ENCODE assay signal across 11 cellular contexts in genomic region chr9:25678846-25679360, GRCh38. TPM values are rescaled to one million over a fixed set of nuclear protein-coding genes. Genes with fewer than 3 reads are reported as not detected.
A peak's percentile ranks its signal among the peaks of the same experiment; 100 is the strongest.
DNase-seq lines count a peak whose midpoint lies in the region; ATAC-seq, FAIRE-seq and TF ChIP-seq lines count a peak whose summit lies in the region.
"Had no signal": no experiment of that assay in that cellular context is flagged by ENCODE, and none has a peak within 500 bp of the region (broad histone marks: within the 10 kb centered on the region; RNA-seq: fewer than 3 reads in every experiment).

No MANE protein-coding gene starts in this region.

- CTCF ChIA-PET in A549 (lab: Yijun Ruan, JAX) (interaction anchor here (0.9 kb wide), 1 partner anchor 37 kb away, joined by 3 read pairs; no protein-coding TSS in a partner anchor), PC-3 (lab: Charles Lee) (no interaction called here)

- H4K20me1 ChIP-seq in PC-3 (ENCODE audit: low read length) = no peaks in the 10 kb centered on the region

- H3K9me2 ChIP-seq in PC-3 (replicated peaks; ENCODE audit: low read length) = no peaks in the 10 kb centered on the region

- TF ChIP-seq RAD21 in A549 (conservative IDR thresholded peaks at IDR 0.05 in 1 of 2, IDR thresholded peaks at IDR 0.05 in 1 of 2) = no peak

- peak overlapping the region; percentile 94 for H2AFZ ChIP-seq in PC-3 (ENCODE audit: low read length)

- no peaks in the 10 kb centered on the region for H3K27me3 ChIP-seq in PC-3 (ENCODE audit: low read length)
- H3K27me3 ChIP-seq in ovary = no peaks in the 10 kb centered on the region

- H3K27me3 Mint-ChIP-seq in chondrocyte (ENCODE audit: low read depth) = no peaks in the 10 kb centered on the region
- H3K27me3 Mint-ChIP-seq: CD4-positive, CD25-positive, alpha-beta regulatory T cell had no signal

- peaks cover 4% of the 10 kb centered on the region for H3K4me1 Mint-ChIP-seq in chondrocyte (ENCODE audit: low read depth)
- H3K4me1 Mint-ChIP-seq: CD4-positive, CD25-positive, alpha-beta regulatory T cell had no signal

- WGBS in A549 (ENCODE audit: missing lambda C conversion rate) = 63% methylated on average over 4 of the region's 4 CpGs
- WGBS in ovary, 3 donors = 64 to 68% (median 67%) methylated on average over 4 of the region's 4 CpGs

- POLR2A ChIA-PET in A549 (lab: Yijun Ruan, JAX) (interaction anchor here (1.9 kb wide), 1 partner anchor 37 kb away, joined by 7 read pairs; no protein-coding TSS in a partner anchor), PC-3 (lab: Charles Lee; ENCODE audit: unreplicated experiment) (interaction anchor here (0.5 kb wide), 1 partner anchor 1199 kb away, joined by 4 read pairs; no protein-coding TSS in a partner anchor)

- no peak for ATAC-seq in A549
- no peak for ATAC-seq in PC-3
- ATAC-seq in HG03521 (IDR thresholded peaks at IDR 0.05; ENCODE audit: unreplicated experiment) = no peak

- TF ChIP-seq CTCF in A549 (IDR thresholded peaks at IDR 0.05) (no peak), PC-3 (conservative IDR thresholded peaks at IDR 0.05; ENCODE audit: low read depth, low read length) (no peak), epithelial cell of proximal tubule (conservative IDR thresholded peaks at IDR 0.05; ENCODE audit: low read depth, low read length) (no peak), ovary (IDR thresholded peaks at IDR 0.05) (no peak), chondrocyte (IDR thresholded peaks at IDR 0.05) (no peak)

- peak overlapping the region; percentile 92 for H3K4me2 ChIP-seq in A549
- peak overlapping the region; percentile 96 for H3K4me2 ChIP-seq in PC-3 (ENCODE audit: low read length)

- H3F3A ChIP-seq in PC-3 (ENCODE audit: low read length, unreplicated experiment) = no peaks in the 10 kb centered on the region

- H3K36me3 Mint-ChIP-seq in chondrocyte (ENCODE audit: low read depth) = no peaks in the 10 kb centered on the region
- H3K36me3 Mint-ChIP-seq: CD4-positive, CD25-positive, alpha-beta regulatory T cell had no signal

- no peak for TF ChIP-seq EP300 in A549 (IDR thresholded peaks at IDR 0.05)
- no peak for TF ChIP-seq EP300 in ovary (IDR thresholded peaks at IDR 0.05)

- H3K4me3 ChIP-seq in A549 (peak overlapping the region; percentile 64; the same call in 2 of the 3 replicates), PC-3 (ENCODE audit: low read length) (peak overlapping the region; percentile 77), epithelial cell of proximal tubule (ENCODE audit: low read depth, low read length) (peak overlapping the region; percentile 70), ovary (peak overlapping the region; percentile 58)

- H3K36me3 ChIP-seq in PC-3 (ENCODE audit: low read depth, low read length) (no peaks in the 10 kb centered on the region), ovary (no peaks in the 10 kb centered on the region)

- H3K4me1 ChIP-seq in A549 = no peaks in the 10 kb centered on the region
- peaks cover 13% of the 10 kb centered on the region for H3K4me1 ChIP-seq in PC-3 (ENCODE audit: insufficient read depth, low read length)
- no peaks in the 10 kb centered on the region for H3K4me1 ChIP-seq in ovary (ENCODE audit: insufficient read depth)

- intact Hi-C loops in PC-3 (cut with micrococcal nuclease) (no loop called here), ovary (cut with DNase I) (no loop called here)

- H3K27ac ChIP-seq in A549 = peak overlapping the region in 1 of 2 experiments; percentile 90; a peak in 3 of 6 replicates
- H3K27ac ChIP-seq in PC-3 (ENCODE audit: low read length) = peak overlapping the region; percentile 68
- peak overlapping the region; percentile 99 to 100 for H3K27ac ChIP-seq in ovary

- no peak for DNase-seq in A549 (ENCODE audit: low read depth in 1 of 2, low spot score in 1 of 2)
- no peak for DNase-seq in PC-3
- DNase-seq in epithelial cell of proximal tubule (ENCODE audit: low read depth) = no peak
- DNase-seq in ovary = no peak
- no peak for DNase-seq in DMS53 treated with DMSO at 0.1 percent for 48 hours (lab: John Stamatoyannopoulos, UW; ENCODE audit: unreplicated experiment)
- DNase-seq in activated CD4-positive, alpha-beta T cell treated with anti-CD3 and anti-CD28 coated beads, Interleukin-2, amount 50 U/mL, for 4 hours = no peak
- no peak for DNase-seq in chondrocyte (ENCODE audit: low spot score)
- DNase-seq: stimulated activated CD4-positive, alpha-beta T cell treated with anti-CD3 and anti-CD28 coated beads, Interleukin-4, amount 100 ng/mL, for 24 hours had no signal

- no peak overlapping the region for H3K27ac Mint-ChIP-seq in chondrocyte (ENCODE audit: unreplicated experiment)
- H3K27ac Mint-ChIP-seq: CD4-positive, CD25-positive, alpha-beta regulatory T cell had no signal

- H3K9me3 ChIP-seq in A549 (peaks cover 1% of the 10 kb centered on the region; the same call in 1 of the 3 replicates), PC-3 (ENCODE audit: low read length) (no peaks in the 10 kb centered on the region), ovary (no peaks in the 10 kb centered on the region)

- FAIRE-seq in A549 (lab: Jason Lieb, UNC) = no peak
- FAIRE-seq: TTC549 had no signal

- H3K9me3 Mint-ChIP-seq in chondrocyte (ENCODE audit: low read depth) = peaks cover 4% of the 10 kb centered on the region

- H3K4me3 Mint-ChIP-seq in chondrocyte (ENCODE audit: unreplicated experiment) = no peak overlapping the region

- TSS peak; percentile 65 for BruUV-seq in PC-3 (replicated peaks; lab: Mats Ljungman, UMichigan)

- TF ChIP-seq POLR2A in A549 (IDR thresholded peaks at IDR 0.05; ENCODE audit: low read length) (no peak), ovary (IDR thresholded peaks at IDR 0.05) (no peak)

- no peaks in the 10 kb centered on the region for H3K79me2 ChIP-seq in PC-3 (ENCODE audit: low read length)

- H3K9ac ChIP-seq in PC-3 (ENCODE audit: low read length) = peak overlapping the region; percentile 90

TF ChIP-seq in A549, 52 proteins besides CTCF, POLR2A, EP300 and RAD21:
- TF ChIP-seq KDM1A (IDR thresholded peaks at IDR 0.05; ENCODE audit: low read depth) (no peak), POLR2AphosphoS2 (conservative IDR thresholded peaks at IDR 0.05; ENCODE audit: low read length) (no peak), NPAS2 (CRISPR knock-in tag; IDR thresholded peaks at IDR 0.05; ENCODE audit: borderline replicate concordance) (no peak), BHLHE40 (IDR thresholded peaks at IDR 0.05; ENCODE audit: low read depth, low read length) (no peak), RNF2 (IDR thresholded peaks at IDR 0.05; ENCODE audit: borderline replicate concordance, low read depth) (no peak), CHD2 (IDR thresholded peaks at IDR 0.05; ENCODE audit: low read length, partially characterized antibody) (no peak), HEYL (CRISPR knock-in tag; IDR thresholded peaks at IDR 0.05) (no peak), MAFK (IDR thresholded peaks at IDR 0.05; ENCODE audit: partially characterized antibody) (no peak), PHF8 (IDR thresholded peaks at IDR 0.05; ENCODE audit: borderline replicate concordance, low read depth) (no peak), MAZ (IDR thresholded peaks at IDR 0.05; ENCODE audit: borderline replicate concordance, low read depth, low read length) (no peak), EHF (CRISPR knock-in tag; IDR thresholded peaks at IDR 0.05) (no peak), RARB (CRISPR knock-in tag; IDR thresholded peaks at IDR 0.05) (no peak), EHMT2 (IDR thresholded peaks at IDR 0.05; ENCODE audit: low read depth) (no peak)

RNA-seq across cellular contexts. Expression of gene TUSC1, which starts 0.7 kb away (rescaled TPM):
- polyA plus RNA-seq in A549 (2011; rRNA removed) (5.1 and 5.6 TPM in 2 replicates), A549 (2017; fragmentation: RNase III; extraction: RNeasy Plus Mini Kit Qiagen cat#74134 plus additional on column Dnase treatment) (4.3 to 6.5 TPM (median 4.8 TPM) in 3 replicates), ovary (10 to 100 TPM; 12.0 to 22.4 TPM)
- 7.9 and 11.5 TPM in 2 replicates for polyA plus RNA-seq in A549 (2012; cell fraction: cytosol; rRNA removed)
- polyA plus RNA-seq in A549 (2012; cell fraction: nucleus; rRNA removed) = 7.7 and 8.9 TPM in 2 replicates
- polyA minus RNA-seq in A549 (2011; rRNA and poly(A)+ RNA removed) = 0.97 and 1.3 TPM in 2 replicates
- total RNA-seq in PC-3 (2014; rRNA removed) (15.1 and 19.0 TPM in 2 replicates), epithelial cell of proximal tubule (16.7 and 20.8 TPM in 2 replicates), ovary (10 to 100 TPM; 14.1 to 35.0 (median 16.6) TPM), chondrocyte (not detected in 3 replicates)
- total RNA-seq: CD4-positive, CD25-positive, alpha-beta regulatory T cell had no signal

Comparison
In these comparisons a context has a peak if more than half of its experiments do, and no peak if none do; other contexts are left out.
1. RNA of gene TUSC1, which starts 0.7 kb away (total RNA-seq): 16.7 to 20.8 TPM in epithelial cell of proximal tubule, 14.1 to 35.0 TPM in ovary and 15.1 to 19.0 TPM in PC-3; not detected in chondrocyte; every median in the first group is over 10 times any median in the second.
2. Peak in every context shown above with its lines, with median percentiles within 50 percentile points of each other: H3K4me3 ChIP-seq.